ENCODE assay signal across 21 cellular contexts in genomic region chr2:216877085-216877484, GRCh38. TPM values are rescaled to one million over a fixed set of nuclear protein-coding genes. Genes with fewer than 3 reads are reported as not detected.
A peak's percentile ranks its signal among the peaks of the same experiment; 100 is the strongest.
DNase-seq lines count a peak whose midpoint lies in the region; ATAC-seq, FAIRE-seq and TF ChIP-seq lines count a peak whose summit lies in the region.
"Had no signal": no experiment of that assay in that cellular context is flagged by ENCODE, and none has a peak within 500 bp of the region (broad histone marks: within the 10 kb centered on the region; RNA-seq: fewer than 3 reads in every experiment).

No MANE protein-coding gene starts in this region.

- DNase-seq in D721Med (ENCODE audit: insufficient read length, low spot score) (no peak), GM12878 (ENCODE audit: low read depth, low spot score) (no peak), foreskin keratinocyte (no peak), mesenchymal stem cell (no peak)
- DNase-seq: activated CD4-positive, alpha-beta T cell treated with anti-CD3 and anti-CD28 coated beads, Interleukin-2, amount 50 U/mL, for 4 hours; activated naive CD8-positive, alpha-beta T cell treated with anti-CD3 and anti-CD28 coated beads, Interleukin-2, amount 10 ng/mL, durations not matched to agents 7 days and 5 days; activated T-cell treated with anti-CD3 and anti-CD28 coated beads, Interleukin-2, amount 50 U/mL, for 4 hours; caudate nucleus; glutamatergic neuron; NCI-H1417 had no signal

- no peak for TF ChIP-seq EP300 in Ishikawa (IDR thresholded peaks at IDR 0.05; ENCODE audit: borderline replicate concordance)
- no peak for TF ChIP-seq EP300 in GM12878 (IDR thresholded peaks at IDR 0.05; ENCODE audit: borderline replicate concordance in 1 of 2, control insufficient read depth in 1 of 2, low read depth in 2 of 2, low read length in 2 of 2)

- in situ Hi-C loops in GM12878 (cut with MboI) = no loop called here

- H3K18ac ChIP-seq in mesenchymal stem cell (ENCODE audit: low read depth in 1 of 2, low read length in 2 of 2) = no peak overlapping the region

- H3K27me3 ChIP-seq in GM12878 (replicated peaks in 1 of 2; ENCODE audit: control insufficient read depth in 2 of 2, insufficient read depth in 2 of 2, low read length in 1 of 2) (no peaks in the 10 kb centered on the region), foreskin keratinocyte (no peaks in the 10 kb centered on the region), mesenchymal stem cell (ENCODE audit: control insufficient read depth in 1 of 2, insufficient read depth in 1 of 2, low read length in 2 of 2) (no peaks in the 10 kb centered on the region)
- H3K27me3 ChIP-seq: BLaER1, right atrium auricular region had no signal

- no peaks in the 10 kb centered on the region for H3K4me1 ChIP-seq in GM12878 (ENCODE audit: control insufficient read depth, insufficient read depth, low read length)
- H3K4me1 ChIP-seq in foreskin keratinocyte = no peaks in the 10 kb centered on the region
- H3K4me1 ChIP-seq in mesenchymal stem cell (ENCODE audit: control insufficient read depth, insufficient read depth, low read depth, low read length) = no peaks in the 10 kb centered on the region
- H3K4me1 ChIP-seq: BLaER1, HAP-1, right atrium auricular region had no signal

- H3K14ac ChIP-seq in mesenchymal stem cell (ENCODE audit: low read length in 2 of 2) = no peak overlapping the region

- no peak overlapping the region for H2AK5ac ChIP-seq in mesenchymal stem cell (ENCODE audit: low read length, severe bottlenecking)

- no peak overlapping the region for H3K4ac ChIP-seq in mesenchymal stem cell (ENCODE audit: low read depth in 1 of 2, low read length in 2 of 2)

- ATAC-seq in GM12878 (no peak), foreskin keratinocyte (no peak), GM19463 (IDR thresholded peaks at IDR 0.05; ENCODE audit: unreplicated experiment) (no peak), HG03520 (IDR thresholded peaks at IDR 0.05; ENCODE audit: unreplicated experiment) (no peak)
- ATAC-seq: activated T-cell treated with anti-CD3 and anti-CD28 coated beads, Interleukin-2, amount 50 U/mL, for 4 hours had no signal

- no peak overlapping the region for H4K91ac ChIP-seq in mesenchymal stem cell (ENCODE audit: low read length)

- TF ChIP-seq RAD21 in Ishikawa (IDR thresholded peaks at IDR 0.05; ENCODE audit: low read depth) = peak; percentile 49
- TF ChIP-seq RAD21 in GM12878 (IDR thresholded peaks at IDR 0.05; ENCODE audit: insufficient read depth, low read depth, low read length) = 0 out of 2 replicates have a peak, but pooled peaks have one; percentile 32

- SMC1A ChIA-PET in GM12878 (lab: Charles Lee; ENCODE audit: uncharacterized antibody, unreplicated experiment) = no interaction called here

- H3K4me2 ChIP-seq in GM12878 (ENCODE audit: control insufficient read depth, insufficient read depth) (no peak overlapping the region), mesenchymal stem cell (ENCODE audit: low read length, poor library complexity, severe bottlenecking) (no peak overlapping the region)
- H3K4me2 ChIP-seq: BLaER1 had no signal

- no peak overlapping the region for H2BK12ac ChIP-seq in mesenchymal stem cell (ENCODE audit: low read length in 2 of 2)

- H3K9me3 ChIP-seq in GM12878 (replicated peaks; ENCODE audit: control insufficient read depth, insufficient read depth, low read length) (no peaks in the 10 kb centered on the region), mesenchymal stem cell (ENCODE audit: control insufficient read depth, low read length) (no peaks in the 10 kb centered on the region)
- H3K9me3 ChIP-seq: BLaER1, HAP-1, right atrium auricular region had no signal

- H3K36me3 ChIP-seq in GM12878 (ENCODE audit: control insufficient read depth in 2 of 2, insufficient read depth in 2 of 2, low read length in 1 of 2) = no peaks in the 10 kb centered on the region
- no peaks in the 10 kb centered on the region for H3K36me3 ChIP-seq in mesenchymal stem cell (ENCODE audit: control insufficient read depth in 1 of 2, insufficient read depth in 2 of 2, low read depth in 1 of 2, low read length in 2 of 2)
- H3K36me3 ChIP-seq: BLaER1, HAP-1, right atrium auricular region had no signal

- no peak overlapping the region for H2BK120ac ChIP-seq in mesenchymal stem cell (ENCODE audit: low read depth, low read length)

- BruUV-seq in GM12878 (replicated peaks; lab: Mats Ljungman, UMichigan) = no TSS peak

- H3K4me3 ChIP-seq in GM12878 = no peak overlapping the region
- no peak overlapping the region for H3K4me3 ChIP-seq in mesenchymal stem cell (ENCODE audit: insufficient read depth in 1 of 2, low read depth in 1 of 2, low read length in 2 of 2)
- H3K4me3 ChIP-seq: BLaER1, HAP-1, right atrium auricular region had no signal

- CTCF ChIA-PET in GM12878 (lab: Yijun Ruan, JAX) = no interaction called here

- no peak overlapping the region for H3K23ac ChIP-seq in mesenchymal stem cell (ENCODE audit: low read length in 2 of 2)

- intact Hi-C loops in GM12878 (cut with micrococcal nuclease; ENCODE audit: unreplicated experiment) = loop anchor here (5.0 to 10.0 kb wide), 2 partner anchors 288 to 635 kb away; no protein-coding TSS in a partner anchor

- H4K8ac ChIP-seq in mesenchymal stem cell (ENCODE audit: low read length) = no peak overlapping the region

- FAIRE-seq in D721Med (lab: Jason Lieb, UNC) = no peak
- FAIRE-seq in GM12878 (lab: Jason Lieb, UNC) = peak; percentile 44
- FAIRE-seq: endometrium, TTC549 had no signal

- no peak for TF ChIP-seq POLR2A in GM12878 (IDR thresholded peaks at IDR 0.05; ENCODE audit: low read depth, low read length)

- no peak overlapping the region for H2BK15ac ChIP-seq in mesenchymal stem cell (ENCODE audit: low read depth, poor library complexity, severe bottlenecking)

- RAD21 ChIA-PET in GM12878 (lab: Charles Lee; ENCODE audit: unreplicated experiment) = no interaction called here

- no peak overlapping the region for H2BK5ac ChIP-seq in mesenchymal stem cell (ENCODE audit: low read depth, low read length, poor library complexity, severe bottlenecking)

- no peaks in the 10 kb centered on the region for H3K79me2 ChIP-seq in GM12878 (ENCODE audit: control insufficient read depth, insufficient read depth, low read length)

- no peak overlapping the region for H2AFZ ChIP-seq in GM12878 (ENCODE audit: control insufficient read depth, low read depth, low read length)
- no peak overlapping the region for H2AFZ ChIP-seq in mesenchymal stem cell (ENCODE audit: low read depth, low read length)

- H3K9ac ChIP-seq in GM12878 (ENCODE audit: control insufficient read depth, insufficient read depth, low read length) (no peak overlapping the region), mesenchymal stem cell (ENCODE audit: low read length) (no peak overlapping the region)
- H3K9ac ChIP-seq: BLaER1 had no signal

- TF ChIP-seq CTCF in D721Med (IDR thresholded peaks at IDR 0.05; ENCODE audit: insufficient read depth, missing control alignments) = peak; percentile 5
- TF ChIP-seq CTCF in GM12878 (IDR thresholded peaks at IDR 0.05 in 2 of 3, conservative IDR thresholded peaks at IDR 0.05 in 1 of 3; ENCODE audit: control insufficient read depth in 2 of 3, extremely low read depth in 1 of 3, insufficient read depth in 1 of 3, low read depth in 3 of 3, low read length in 3 of 3) = peak in 2 of 3 experiments; percentile 20 to 40; a peak in 3 of 6 replicates
- peak; percentile 57 for TF ChIP-seq CTCF in foreskin keratinocyte (conservative IDR thresholded peaks at IDR 0.05)

- no peak overlapping the region for H3K27ac ChIP-seq in GM12878 (ENCODE audit: control insufficient read depth, insufficient read depth)
- H3K27ac ChIP-seq in foreskin keratinocyte = no peak overlapping the region
- no peak overlapping the region for H3K27ac ChIP-seq in mesenchymal stem cell (ENCODE audit: low read length, poor library complexity, severe bottlenecking)
- H3K27ac ChIP-seq: BLaER1, right atrium auricular region had no signal

- POLR2A ChIA-PET in GM12878 (lab: Charles Lee) = no interaction called here

- 3% methylated on average over 3 of the region's 3 CpGs for WGBS in GM12878 (ENCODE audit: insufficient coverage, insufficient replicate concordance, low lambda C conversion rate, missing lambda C conversion rate)
- 100% methylated on average over 1 of the region's 3 CpGs for WGBS in mesenchymal stem cell

- no peaks in the 10 kb centered on the region for H3K79me1 ChIP-seq in mesenchymal stem cell (replicated peaks; ENCODE audit: low read length, poor library complexity, severe bottlenecking)

- no peaks in the 10 kb centered on the region for H4K20me1 ChIP-seq in GM12878 (ENCODE audit: control insufficient read depth, insufficient read depth)
- H4K20me1 ChIP-seq: BLaER1 had no signal

TF ChIP-seq in Ishikawa, 13 proteins besides CTCF, POLR2A, EP300 and RAD21 (continues in another document):
- TF ChIP-seq EGR1 (IDR thresholded peaks at IDR 0.05) (no peak), TAF1 (IDR thresholded peaks at IDR 0.05; ENCODE audit: low read depth) (no peak), TCF12 (IDR thresholded peaks at IDR 0.05; ENCODE audit: low read depth) (no peak)

TF ChIP-seq in GM12878, 131 proteins besides CTCF, POLR2A, EP300 and RAD21:
- TF ChIP-seq HDAC2 (IDR thresholded peaks at IDR 0.05) (no peak), SMC3 (IDR thresholded peaks at IDR 0.05; ENCODE audit: borderline replicate concordance, low read length) (peak; percentile 48; the same call in 1 of the 2 replicates)

RNA-seq across cellular contexts. Expression of gene TNP1, which starts 17.2 kb away (rescaled TPM):
- not detected in 2 replicates for total RNA-seq in GM12878 (2013; cell fraction: nucleolus; rRNA removed)
- total RNA-seq in GM12878 (2014; rRNA removed) (not detected in 2 replicates), GM12878 (2014; rRNA removed; fragmentation: Illumina TruSeq; extraction: Trizol) (not detected in 2 replicates), GM12878 (2021) (not detected in 2 replicates), foreskin keratinocyte (not detected in 2 replicates)
- not detected for polyA plus RNA-seq in GM12878 (2011; ENCODE audit: low read depth)
- polyA plus RNA-seq in GM12878 (2011; rRNA removed) (not detected in 2 replicates), GM12878 (2014; fragmentation: Illumina TruSeq; extraction: Trizol) (not detected in 2 replicates), GM12878 (2014; fragmentation: Nextera tagmentation; extraction: Ambion mirVana) (not detected), GM12878 (2014; rRNA removed) (not detected in 2 replicates), GM12878 (2016; fragmentation: Nextera tagmentation; extraction: Ambion mirVana) (not detected), foreskin keratinocyte (not detected in 2 replicates)
- polyA plus RNA-seq in GM12878 (2011; cell fraction: cytosol; rRNA removed) = not detected in 2 replicates
- polyA plus RNA-seq in GM12878 (2011; cell fraction: nucleus; rRNA removed) = not detected in 2 replicates
- polyA plus RNA-seq in GM12878 (2012) = not detected in 2 replicates
- not detected in 2 replicates for polyA minus RNA-seq in GM12878 (2011; rRNA and poly(A)+ RNA removed)
- polyA minus RNA-seq in GM12878 (2011; cell fraction: cytosol; rRNA and poly(A)+ RNA removed) = not detected in 2 replicates
- not detected in 2 replicates for polyA minus RNA-seq in GM12878 (2011; cell fraction: nucleus; rRNA and poly(A)+ RNA removed)
- not detected for polyA plus RNA-seq in mesenchymal stem cell (2013, experiment 1 of 2)
- not detected for polyA plus RNA-seq in mesenchymal stem cell (2013, experiment 2 of 2)
- total RNA-seq: activated naive CD8-positive, alpha-beta T cell treated with anti-CD3 and anti-CD28 coated beads, Interleukin-2, amount 10 ng/mL, durations not matched to agents 7 days and 5 days; activated T-cell treated with anti-CD3 and anti-CD28 coated beads, Interleukin-2, amount 50 U/mL, for 4 hours; right atrium auricular region; subcutaneous adipose tissue had no signal
- polyA plus RNA-seq: IgD-negative memory B cell, neural cell had no signal

Comparison
In these comparisons a context has a peak if more than half of its experiments do, and no peak if none do; other contexts are left out.
1. CTCF ChIP-seq: peak in every context shown above with its lines; median percentile 57 in foreskin keratinocyte; 30 in GM12878; 5 in D721Med.